In the genomic region with DNA sequence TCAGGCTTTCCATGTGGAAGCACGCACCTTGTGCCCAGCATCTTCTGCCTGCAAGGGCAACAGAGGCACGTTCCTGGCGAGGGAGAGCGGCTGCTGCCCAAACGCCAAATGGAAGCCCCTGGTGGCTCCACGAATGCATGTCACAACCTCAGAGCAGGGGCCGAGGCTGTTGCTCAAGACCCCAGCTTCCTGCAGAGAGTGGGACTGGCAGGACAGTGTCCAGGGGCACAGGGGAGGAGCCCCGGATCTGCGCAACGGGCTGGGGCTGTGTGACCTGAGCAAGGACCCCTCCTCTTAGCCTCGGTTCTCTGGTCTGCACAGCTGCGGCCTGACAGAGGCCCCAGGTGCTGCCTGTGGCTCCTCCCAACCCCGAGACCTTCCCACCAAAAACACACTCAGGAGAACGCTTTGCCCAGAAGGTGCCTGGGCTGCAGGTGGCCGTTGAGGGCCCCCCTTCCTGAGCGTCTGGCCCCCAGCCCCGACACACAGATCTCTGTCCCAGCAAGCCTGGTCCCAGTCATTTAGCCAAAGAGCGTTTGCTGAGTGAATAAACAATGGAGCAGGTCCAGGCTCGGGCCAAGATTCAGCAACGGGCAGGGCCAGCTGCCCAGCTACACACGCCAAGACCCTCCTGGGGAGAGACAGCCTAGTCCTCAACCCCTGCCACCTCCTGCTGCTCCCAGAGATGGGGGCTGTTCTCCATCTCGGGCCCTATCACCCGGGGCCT, we compare ENCODE assay signal across 8 cellular contexts. TPM values are rescaled to one million over a fixed set of nuclear protein-coding genes. Genes with fewer than 3 reads are reported as not detected.
DNase-seq lines count a peak whose midpoint lies in the region; ATAC-seq and TF ChIP-seq lines count a peak whose summit lies in the region.

No MANE protein-coding gene starts in this region.

- H3K4me1 Mint-ChIP-seq in progenitor cell of endocrine pancreas (ENCODE audit: low read depth) = peaks cover 8% of the 10 kb centered on the region

- no peaks in the 10 kb centered on the region for H3K9me3 Mint-ChIP-seq in progenitor cell of endocrine pancreas (ENCODE audit: low read depth)

- peaks cover 8% of the 10 kb centered on the region for H3K27me3 Mint-ChIP-seq in progenitor cell of endocrine pancreas

- no peak overlapping the region for H3K27ac Mint-ChIP-seq in progenitor cell of endocrine pancreas

- ATAC-seq in GM21423 (IDR thresholded peaks at IDR 0.05; ENCODE audit: unreplicated experiment) = no peak
- ATAC-seq in GM21786 (IDR thresholded peaks at IDR 0.05; ENCODE audit: unreplicated experiment) = no peak

- no peaks in the 10 kb centered on the region for H3K36me3 ChIP-seq in Peyer's patch

- H3K27ac ChIP-seq in Peyer's patch = peak overlapping the region; percentile 76 to 92 (median 86)

- H3K4me3 ChIP-seq in Peyer's patch = peak overlapping the region; percentile 65 to 89 (median 86)

- no peaks in the 10 kb centered on the region for H3K27me3 ChIP-seq in Peyer's patch

- H3K4me1 ChIP-seq in Peyer's patch = peaks cover 7 to 85% (median 23%) of the 10 kb centered on the region in 4 donors

- TF ChIP-seq POLR2A in Peyer's patch (IDR thresholded peaks at IDR 0.05) (no peak), erythroblast (IDR thresholded peaks at IDR 0.05; ENCODE audit: low read length) (no peak)

- TF ChIP-seq CTCF in Peyer's patch (IDR thresholded peaks at IDR 0.05) (no peak), progenitor cell of endocrine pancreas (IDR thresholded peaks at IDR 0.05; ENCODE audit: unreplicated experiment) (no peak)

- no peaks in the 10 kb centered on the region for H3K36me3 Mint-ChIP-seq in progenitor cell of endocrine pancreas (ENCODE audit: insufficient read depth)

- peak overlapping the region; percentile 58 for H3K4me3 Mint-ChIP-seq in progenitor cell of endocrine pancreas (ENCODE audit: low read depth)

- no peaks in the 10 kb centered on the region for H3K9me3 ChIP-seq in Peyer's patch

- DNase-seq in GM03348 (ENCODE audit: low spot score) (peak; percentile 52), Peyer's patch (no peak), erythroblast (lab: John Stamatoyannopoulos, UW) (peak; percentile 48 to 60), progenitor cell of endocrine pancreas (ENCODE audit: low spot score, unreplicated experiment) (no peak), NCI-H526 treated with DMSO at 0.1 percent for 48 hours (lab: John Stamatoyannopoulos, UW) (no peak), superior temporal gyrus (ENCODE audit: extremely low spot score) (no peak)

RNA-seq across cellular contexts. Expression of a gene that starts 1.2 kb away (rescaled TPM):
- total RNA-seq in Peyer's patch (100 to 1,000 TPM; 111 to 272 (median 209) TPM), progenitor cell of endocrine pancreas (12.7 and 13.9 TPM in 2 replicates)

RNA-seq across cellular contexts. Expression of a gene that starts 46.1 kb away (rescaled TPM):
- 100 to 1,000 TPM in 2 of 4 donors, 10 to 100 TPM in 2; 84.4 to 192 (median 108) TPM for total RNA-seq in Peyer's patch
- 145 and 150 TPM in 2 replicates for total RNA-seq in progenitor cell of endocrine pancreas

Comparison
In these comparisons a context has a peak if more than half of its experiments do, and no peak if none do; other contexts are left out.
1. DNase-seq: peak in GM03348 (single experiment) and erythroblast (2 of 2); none in Peyer's patch (0 of 3), progenitor cell of endocrine pancreas (single experiment), NCI-H526 treated with DMSO at 0.1 percent for 48 hours (single experiment) and superior temporal gyrus (single experiment).